ENCODE assay signal across 8 cellular contexts in the genomic region with DNA sequence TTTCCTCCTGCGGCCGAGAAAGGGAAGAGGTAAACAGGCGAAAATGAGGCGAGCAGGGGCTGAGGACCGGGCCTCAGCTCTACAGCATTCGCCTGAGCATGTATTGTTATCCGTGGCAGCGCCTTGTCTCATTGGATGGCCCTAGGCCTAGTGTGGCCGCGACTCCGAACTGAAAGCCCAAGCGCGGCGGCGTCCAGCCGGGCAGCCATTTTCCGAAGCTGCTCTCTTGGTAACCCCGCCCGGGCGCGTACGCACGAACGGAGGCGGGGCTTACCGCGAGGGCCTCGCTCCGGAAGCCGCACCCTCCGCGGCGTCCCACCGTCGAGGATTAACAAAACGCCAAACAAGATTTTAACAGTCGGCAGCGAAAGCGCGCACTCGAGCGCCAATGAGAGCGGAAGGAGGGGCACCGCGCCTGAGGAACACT. TPM values are rescaled to one million over a fixed set of nuclear protein-coding genes. Genes with fewer than 3 reads are reported as not detected.
DNase-seq lines count a peak whose midpoint lies in the region; ATAC-seq and TF ChIP-seq lines count a peak whose summit lies in the region.

No MANE protein-coding gene starts in this region.

- peaks cover 0 to 3% (median 0%) of the 10 kb centered on the region in 3 donors for H3K9me3 Mint-ChIP-seq in IgD-negative memory B cell
- peaks cover 3% of the 10 kb centered on the region for H3K9me3 Mint-ChIP-seq in activated T-helper 17 cell treated with anti-CD3 and anti-CD28 coated beads, Interleukin-2, amount 50 U/mL, for 72 hours

- H3K4me3 ChIP-seq in fibroblast of villous mesenchyme (ENCODE audit: low read depth, low read length) (peak overlapping the region; percentile 85), osteoblast (ENCODE audit: insufficient read depth, low read length) (peak overlapping the region; percentile 90), urinary bladder (ENCODE audit: low read depth, low read length) (peak overlapping the region; percentile 52)

- TF ChIP-seq CTCF in fibroblast of villous mesenchyme (IDR thresholded peaks at IDR 0.05; ENCODE audit: insufficient read depth, low read depth, low read length) (no peak), osteoblast (IDR thresholded peaks at IDR 0.05; ENCODE audit: extremely low read depth, low read depth, low read length) (no peak)

- peak in 2 of 3 experiments; percentile 100 for DNase-seq in NCI-H1417 (lab: John Stamatoyannopoulos, UW)
- no peak for DNase-seq in NCI-H1417 treated with DMSO at 0.1 percent for 48 hours (lab: John Stamatoyannopoulos, UW)
- no peak for DNase-seq in fibroblast of villous mesenchyme (ENCODE audit: low read depth)
- peak; percentile 73 for DNase-seq in osteoblast (ENCODE audit: insufficient read length, low spot score, missing footprints)

- under 1% methylated on average over 45 of the region's 45 CpGs for WGBS in urinary bladder

- no peaks in the 10 kb centered on the region for H3K36me3 ChIP-seq in osteoblast (ENCODE audit: insufficient read depth, low read length)
- H3K36me3 ChIP-seq in urinary bladder (ENCODE audit: insufficient read depth), result no peaks in the 10 kb centered on the region

- H3K79me2 ChIP-seq in osteoblast (ENCODE audit: insufficient read depth, low read length), result peaks cover 41% of the 10 kb centered on the region

- H3K27ac ChIP-seq in osteoblast (ENCODE audit: low read depth, low read length) (peak overlapping the region; percentile 99), urinary bladder (ENCODE audit: low read depth) (peak overlapping the region; percentile 90)

- H2AFZ ChIP-seq in osteoblast (ENCODE audit: low read length), result peak overlapping the region; percentile 98

- peaks cover 24 to 40% (median 33%) of the 10 kb centered on the region in 3 donors for H3K4me1 Mint-ChIP-seq in IgD-negative memory B cell
- H3K4me1 Mint-ChIP-seq in activated T-helper 17 cell treated with anti-CD3 and anti-CD28 coated beads, Interleukin-2, amount 50 U/mL, for 72 hours, result peaks cover 14% of the 10 kb centered on the region

- no peaks in the 10 kb centered on the region for H3K27me3 ChIP-seq in osteoblast (ENCODE audit: insufficient read depth, low read length)

- H4K20me1 ChIP-seq in osteoblast (ENCODE audit: insufficient read depth, low read length), result peaks cover 2% of the 10 kb centered on the region

- H3K4me1 ChIP-seq in osteoblast (ENCODE audit: insufficient read depth, low read length) (peaks cover 15% of the 10 kb centered on the region), urinary bladder (ENCODE audit: insufficient read depth) (no peaks in the 10 kb centered on the region)

- peak overlapping the region; percentile 96 to 99 (median 99) for H3K27ac Mint-ChIP-seq in IgD-negative memory B cell
- peak overlapping the region; percentile 95 for H3K27ac Mint-ChIP-seq in activated T-helper 17 cell treated with anti-CD3 and anti-CD28 coated beads, Interleukin-2, amount 50 U/mL, for 72 hours

- peaks cover 4% of the 10 kb centered on the region for H3K36me3 Mint-ChIP-seq in IgD-negative memory B cell
- H3K36me3 Mint-ChIP-seq in activated T-helper 17 cell treated with anti-CD3 and anti-CD28 coated beads, Interleukin-2, amount 50 U/mL, for 72 hours (ENCODE audit: low read depth), result peaks cover 48% of the 10 kb centered on the region

- peak overlapping the region; percentile 99 for H3K4me2 ChIP-seq in osteoblast (ENCODE audit: insufficient read depth, low read length)

- peak overlapping the region; percentile 93 to 99 (median 98) for H3K4me3 Mint-ChIP-seq in IgD-negative memory B cell
- H3K4me3 Mint-ChIP-seq in activated T-helper 17 cell treated with anti-CD3 and anti-CD28 coated beads, Interleukin-2, amount 50 U/mL, for 72 hours, result peak overlapping the region; percentile 95

- ATAC-seq in activated T-helper 17 cell treated with anti-CD3 and anti-CD28 coated beads, Interleukin-2, amount 50 U/mL, for 72 hours (replicated peaks), result peak; percentile 77
- ATAC-seq in HG03045 (IDR thresholded peaks at IDR 0.05; ENCODE audit: unreplicated experiment), result no peak

- H3K9me3 ChIP-seq in osteoblast (ENCODE audit: low read depth, low read length), result no peaks in the 10 kb centered on the region

- H3K27me3 Mint-ChIP-seq in IgD-negative memory B cell, result peaks cover 2% of the 10 kb centered on the region
- H3K27me3 Mint-ChIP-seq in activated T-helper 17 cell treated with anti-CD3 and anti-CD28 coated beads, Interleukin-2, amount 50 U/mL, for 72 hours, result no peaks in the 10 kb centered on the region

RNA-seq across cellular contexts. Expression of a gene that starts 0.8 kb away (rescaled TPM):
- polyA plus RNA-seq in IgD-negative memory B cell (35.1 TPM), urinary bladder (19.6 TPM)
- 10 to 100 TPM; 44.7 to 62.1 TPM for total RNA-seq in activated T-helper 17 cell treated with anti-CD3 and anti-CD28 coated beads, Interleukin-2, amount 50 U/mL, for 72 hours
- total RNA-seq in fibroblast of villous mesenchyme (24.2 and 28.5 TPM in 2 replicates), osteoblast (20.9 and 23.5 TPM in 2 replicates), urinary bladder (82.4 TPM)

Comparison
In these comparisons a context has a peak if more than half of its experiments do, and no peak if none do; other contexts are left out.
1. DNase-seq: peak in NCI-H1417 (2 of 3) and osteoblast (single experiment); none in NCI-H1417 treated with DMSO at 0.1 percent for 48 hours (single experiment) and fibroblast of villous mesenchyme (single experiment).
2. Peak in every context shown above with its lines, with median percentiles within 50 percentile points of each other: H3K4me3 ChIP-seq.